In genomic region chr13:45362939-45363338, GRCh38 we compare ENCODE assay signal across 13 cellular contexts. TPM values are rescaled to one million over a fixed set of nuclear protein-coding genes. Genes with fewer than 3 reads are reported as not detected.
DNase-seq lines count a peak whose midpoint lies in the region; ATAC-seq, FAIRE-seq and TF ChIP-seq lines count a peak whose summit lies in the region.
"Had no signal": no experiment of that assay in that cellular context is flagged by ENCODE, and none has a peak within 500 bp of the region (broad histone marks: within the 10 kb centered on the region; RNA-seq: fewer than 3 reads in every experiment).

No MANE protein-coding gene starts in this region.

- no peaks in the 10 kb centered on the region for H3K27me3 Mint-ChIP-seq in effector memory CD8-positive, alpha-beta T cell
- H3K27me3 Mint-ChIP-seq: natural killer cell treated with Interleukin-12 subunit alpha and Interleukin-12 subunit beta and Interleukin-15 and Interleukin-18, amount 100 ng/mL, for 72 hours had no signal

- ATAC-seq in Right ventricle myocardium superior (ENCODE audit: poor library complexity) (no peak), GM19463 (IDR thresholded peaks at IDR 0.05; ENCODE audit: unreplicated experiment) (no peak)
- ATAC-seq in effector memory CD8-positive, alpha-beta T cell (replicated peaks) = no peak

- intact Hi-C loops in Right ventricle myocardium superior (cut with DNase I) = no loop called here
- intact Hi-C loops in left ventricle myocardium inferior (cut with micrococcal nuclease) = no loop called here

- H3K9me3 Mint-ChIP-seq in effector memory CD8-positive, alpha-beta T cell = no peaks in the 10 kb centered on the region
- H3K9me3 Mint-ChIP-seq: natural killer cell treated with Interleukin-12 subunit alpha and Interleukin-12 subunit beta and Interleukin-15 and Interleukin-18, amount 100 ng/mL, for 72 hours had no signal

- H3K4me2 ChIP-seq in OCI-LY3 (ENCODE audit: low read length) = no peak overlapping the region

- no peak overlapping the region for H3K9ac ChIP-seq in OCI-LY3 (ENCODE audit: low read length)

- H3K27me3 ChIP-seq in left ventricle myocardium inferior (ENCODE audit: low read depth) = no peaks in the 10 kb centered on the region
- no peaks in the 10 kb centered on the region for H3K27me3 ChIP-seq in OCI-LY3 (ENCODE audit: low read depth, low read length)
- no peaks in the 10 kb centered on the region for H3K27me3 ChIP-seq in SJCRH30

- H3K36me3 ChIP-seq in left ventricle myocardium inferior = peaks cover 25% of the 10 kb centered on the region
- H3K36me3 ChIP-seq in OCI-LY3 (replicated peaks; ENCODE audit: low read depth, low read length) = peaks cover 18% of the 10 kb centered on the region
- no peaks in the 10 kb centered on the region; the same call in 1 of the 2 replicates for H3K36me3 ChIP-seq in SJCRH30

- H3K4me3 ChIP-seq in left ventricle myocardium inferior (no peak overlapping the region), OCI-LY3 (ENCODE audit: low read length) (no peak overlapping the region), SJCRH30 (no peak overlapping the region)
- H3K4me3 ChIP-seq: SK-N-MC, skin epidermis had no signal

- no peaks in the 10 kb centered on the region for H4K20me1 ChIP-seq in OCI-LY3 (ENCODE audit: insufficient read depth, low read length)

- peaks cover 19% of the 10 kb centered on the region for H3K36me3 Mint-ChIP-seq in effector memory CD8-positive, alpha-beta T cell (ENCODE audit: insufficient read depth)

- H3K79me2 ChIP-seq in OCI-LY3 (ENCODE audit: low read length) = no peaks in the 10 kb centered on the region

- H3K4me3 Mint-ChIP-seq in effector memory CD8-positive, alpha-beta T cell = no peak overlapping the region
- H3K4me3 Mint-ChIP-seq: natural killer cell treated with Interleukin-12 subunit alpha and Interleukin-12 subunit beta and Interleukin-15 and Interleukin-18, amount 100 ng/mL, for 72 hours had no signal

- H3K9me3 ChIP-seq in left ventricle myocardium inferior (replicated peaks) (peaks cover 6% of the 10 kb centered on the region), OCI-LY3 (ENCODE audit: insufficient read depth, low read length) (peaks cover 7% of the 10 kb centered on the region), SJCRH30 (replicated peaks) (no peaks in the 10 kb centered on the region)

- peak overlapping the region; percentile 15 to 81 for H3K27ac Mint-ChIP-seq in effector memory CD8-positive, alpha-beta T cell

- no peak overlapping the region for H3K27ac ChIP-seq in left ventricle myocardium inferior (replicated peaks)
- H3K27ac ChIP-seq in OCI-LY3 (ENCODE audit: low read length) = no peak overlapping the region
- no peak overlapping the region for H3K27ac ChIP-seq in SJCRH30
- H3K27ac ChIP-seq: HL-60, SK-N-MC had no signal

- H3K4me1 ChIP-seq in left ventricle myocardium inferior (peaks cover 6% of the 10 kb centered on the region), OCI-LY3 (ENCODE audit: low read length) (peaks cover 13% of the 10 kb centered on the region), SJCRH30 (no peaks in the 10 kb centered on the region; the same call in 1 of the 2 replicates)

- DNase-seq in Right ventricle myocardium superior (peak; percentile 24), left ventricle myocardium inferior (no peak), SJCRH30 (no peak), RCC 7860 (ENCODE audit: low spot score) (no peak)
- DNase-seq in effector memory CD8-positive, alpha-beta T cell = no peak
- no peak for DNase-seq in stimulated activated CD4-positive, alpha-beta T cell treated with anti-CD3 and anti-CD28 coated beads, Interleukin-1b, Interleukin-23, amount 100 ng/mL, for 48 hours
- DNase-seq: NCI-H1436 had no signal

- TF ChIP-seq CTCF in left ventricle myocardium inferior (IDR thresholded peaks at IDR 0.05; ENCODE audit: borderline replicate concordance) = no peak
- peak; percentile 15; the same call in 1 of the 2 replicates for TF ChIP-seq CTCF in OCI-LY3 (IDR thresholded peaks at IDR 0.05; ENCODE audit: low read depth, low read length)

- no peak overlapping the region for H2AFZ ChIP-seq in OCI-LY3 (ENCODE audit: low read depth, low read length)

- FAIRE-seq in RCC 7860 (lab: Jason Lieb, UNC) = no peak

- H3K4me1 Mint-ChIP-seq in effector memory CD8-positive, alpha-beta T cell (ENCODE audit: low read depth in 2 of 2) = peaks cover 20 to 31% of the 10 kb centered on the region in 2 donors

RNA-seq across cellular contexts. Expression of gene TPT1, which starts 22.0 kb away (rescaled TPM):
- total RNA-seq in Right ventricle myocardium superior (4,220 TPM), left ventricle myocardium inferior (4,332 TPM)
- 2,959 and 3,278 TPM in 2 replicates for total RNA-seq in SJCRH30 (2014; rRNA removed; shearing (Covaris generic))

RNA-seq across cellular contexts. Expression of gene SLC25A30, which starts 55.2 kb away (rescaled TPM):
- total RNA-seq in Right ventricle myocardium superior (142 TPM), left ventricle myocardium inferior (175 TPM)
- 8.2 and 8.7 TPM in 2 replicates for total RNA-seq in SJCRH30 (2014; rRNA removed; shearing (Covaris generic))

Comparison
In these comparisons a context has a peak if more than half of its experiments do, and no peak if none do; other contexts are left out.
1. RNA of gene SLC25A30, which starts 55.2 kb away (total RNA-seq): 175 TPM in left ventricle myocardium inferior (single experiment) and 142 TPM in Right ventricle myocardium superior (single experiment); 8.2 to 8.7 TPM in SJCRH30; every median in the first group is over 10 times any median in the second.